ENCODE assay signal across 8 cellular contexts in genomic region chr11:67354314-67355022, GRCh38. TPM values are rescaled to one million over a fixed set of nuclear protein-coding genes. Genes with fewer than 3 reads are reported as not detected.
DNase-seq lines count a peak whose midpoint lies in the region; ATAC-seq, FAIRE-seq and TF ChIP-seq lines count a peak whose summit lies in the region.

No MANE protein-coding gene starts in this region.

- peaks cover 9% of the 10 kb centered on the region for H3K4me1 ChIP-seq in foreskin keratinocyte
- H3K4me1 ChIP-seq in pancreas: peaks cover 9 to 51% (median 23%) of the 10 kb centered on the region in 3 donors

- ATAC-seq in foreskin keratinocyte: peak; percentile 17
- ATAC-seq in pancreas: peak; percentile 16 to 40 (median 23)
- ATAC-seq in HG02763 (IDR thresholded peaks at IDR 0.05; ENCODE audit: unreplicated experiment): no peak

- peaks cover 13% of the 10 kb centered on the region for H3K27me3 Mint-ChIP-seq in activated CD4-positive, alpha-beta memory T cell treated with anti-CD3 and anti-CD28 coated beads, Interleukin-2, amount 10 ng/mL, durations not matched to agents 7 days and 5 days

- intact Hi-C loops in pancreas (cut with DNase I): no loop called here

- H3K36me3 Mint-ChIP-seq in activated CD4-positive, alpha-beta memory T cell treated with anti-CD3 and anti-CD28 coated beads, Interleukin-2, amount 10 ng/mL, durations not matched to agents 7 days and 5 days (ENCODE audit: low read depth): peaks cover 8% of the 10 kb centered on the region

- DNase-seq in COLO668 (lab: John Stamatoyannopoulos, UW; ENCODE audit: unreplicated experiment): peak; percentile 31
- peak; percentile 88 for DNase-seq in HS-27A (ENCODE audit: low read depth)
- no peak for DNase-seq in activated CD4-positive, alpha-beta memory T cell treated with anti-CD3 and anti-CD28 coated beads, Interleukin-2, amount 10 ng/mL, durations not matched to agents 7 days and 5 days
- peak; percentile 54 to 74 for DNase-seq in foreskin keratinocyte
- DNase-seq in pancreas: peak in 4 of 6 donors; percentile 67 to 81 (median 74)
- no peak for DNase-seq in NCI-H510A (lab: John Stamatoyannopoulos, UW)
- DNase-seq in NCI-H748 (lab: John Stamatoyannopoulos, UW; ENCODE audit: unreplicated experiment): no peak

- H3K27ac Mint-ChIP-seq in activated CD4-positive, alpha-beta memory T cell treated with anti-CD3 and anti-CD28 coated beads, Interleukin-2, amount 10 ng/mL, durations not matched to agents 7 days and 5 days: peak overlapping the region; percentile 99

- peak overlapping the region; percentile 94 for H3K4me3 Mint-ChIP-seq in activated CD4-positive, alpha-beta memory T cell treated with anti-CD3 and anti-CD28 coated beads, Interleukin-2, amount 10 ng/mL, durations not matched to agents 7 days and 5 days

- no peaks in the 10 kb centered on the region for H3K9me3 ChIP-seq in pancreas

- H3K9me3 Mint-ChIP-seq in activated CD4-positive, alpha-beta memory T cell treated with anti-CD3 and anti-CD28 coated beads, Interleukin-2, amount 10 ng/mL, durations not matched to agents 7 days and 5 days: no peaks in the 10 kb centered on the region

- POLR2A ChIA-PET in activated CD4-positive, alpha-beta memory T cell treated with anti-CD3 and anti-CD28 coated beads, Interleukin-2, amount 10 ng/mL, durations not matched to agents 7 days and 5 days (lab: Charles Lee): interaction anchor here (1.0 to 8.0 kb wide), 22 partner anchors 9 to 259 kb away, joined by 3 to 122 read pairs (median 12); partner anchors contain the start of genes AIP, ANKRD13D, CLCF1 and GRK2

- H3K36me3 ChIP-seq in pancreas: no peaks in the 10 kb centered on the region

- WGBS in pancreas, 2 donors: 28 to 29% methylated on average over 3 of the region's 3 CpGs

- peak overlapping the region in 2 of 4 donors; percentile 63 to 72 for H3K4me3 ChIP-seq in pancreas

- no peak for FAIRE-seq in pancreas (lab: Jason Lieb, UNC)

- H3K4me1 Mint-ChIP-seq in activated CD4-positive, alpha-beta memory T cell treated with anti-CD3 and anti-CD28 coated beads, Interleukin-2, amount 10 ng/mL, durations not matched to agents 7 days and 5 days: peaks cover 50% of the 10 kb centered on the region

- H3K27ac ChIP-seq in foreskin keratinocyte (no peak overlapping the region), pancreas (peak overlapping the region; percentile 97 to 98 (median 98))

- H3K27me3 ChIP-seq in foreskin keratinocyte (no peaks in the 10 kb centered on the region), pancreas (no peaks in the 10 kb centered on the region)

- CTCF ChIA-PET in activated CD4-positive, alpha-beta memory T cell treated with anti-CD3 and anti-CD28 coated beads, Interleukin-2, amount 10 ng/mL, durations not matched to agents 7 days and 5 days (lab: Charles Lee): interaction anchor here (0.6 to 18.6 kb wide), 7 partner anchors 11 to 200 kb away, joined by 3 to 847 read pairs (median 6); partner anchors contain the start of genes CLCF1, PPP1CA, RAD9A and TBC1D10C

- no peak for TF ChIP-seq CTCF in foreskin keratinocyte (conservative IDR thresholded peaks at IDR 0.05)
- no peak for TF ChIP-seq CTCF in pancreas (IDR thresholded peaks at IDR 0.05)

RNA-seq across cellular contexts. Expression of gene POLD4, which starts 1.1 kb away (rescaled TPM):
- total RNA-seq in activated CD4-positive, alpha-beta memory T cell treated with anti-CD3 and anti-CD28 coated beads, Interleukin-2, amount 10 ng/mL, durations not matched to agents 7 days and 5 days: 10 to 100 TPM; 74.0 to 74.1 TPM
- total RNA-seq in foreskin keratinocyte (41.5 and 50.5 TPM in 2 replicates), pancreas (10 to 100 TPM; 35.0 to 50.8 (median 43.4) TPM)
- polyA plus RNA-seq in foreskin keratinocyte (83.2 and 107 TPM in 2 replicates), pancreas (10 to 100 TPM; 80.6 to 99.3 TPM)

RNA-seq across cellular contexts. Expression of gene CLCF1, which starts 18.9 kb away (rescaled TPM):
- under 1 TPM; 0.65 to 0.71 TPM for total RNA-seq in activated CD4-positive, alpha-beta memory T cell treated with anti-CD3 and anti-CD28 coated beads, Interleukin-2, amount 10 ng/mL, durations not matched to agents 7 days and 5 days
- total RNA-seq in foreskin keratinocyte (1.6 and 1.9 TPM in 2 replicates), pancreas (1 to 10 TPM; 1.3 to 5.0 (median 2.3) TPM)
- polyA plus RNA-seq in foreskin keratinocyte (1.9 and 2.2 TPM in 2 replicates), pancreas (10 to 100 TPM in 1 of 2 donors, 1 to 10 TPM in 1; 9.4 to 11.2 TPM)

RNA-seq across cellular contexts. Expression of gene RAD9A, which starts 37.3 kb away (rescaled TPM):
- 10 to 100 TPM; 48.0 to 53.9 TPM for total RNA-seq in activated CD4-positive, alpha-beta memory T cell treated with anti-CD3 and anti-CD28 coated beads, Interleukin-2, amount 10 ng/mL, durations not matched to agents 7 days and 5 days
- 9.2 and 10.0 TPM in 2 replicates for total RNA-seq in foreskin keratinocyte
- 13.4 and 14.1 TPM in 2 replicates for polyA plus RNA-seq in foreskin keratinocyte
- total RNA-seq in pancreas: 10 to 100 TPM in 5 of 6 donors, 1 to 10 TPM in 1; 9.4 to 18.0 (median 12.8) TPM
- polyA plus RNA-seq in pancreas: 10 to 100 TPM; 39.8 to 45.2 TPM

RNA-seq across cellular contexts. Expression of gene PPP1CA, which starts 47.2 kb away (rescaled TPM):
- 100 to 1,000 TPM; 308 to 315 TPM for total RNA-seq in activated CD4-positive, alpha-beta memory T cell treated with anti-CD3 and anti-CD28 coated beads, Interleukin-2, amount 10 ng/mL, durations not matched to agents 7 days and 5 days
- total RNA-seq in foreskin keratinocyte: 205 and 207 TPM in 2 replicates
- polyA plus RNA-seq in foreskin keratinocyte: 235 and 239 TPM in 2 replicates
- total RNA-seq in pancreas: 10 to 100 TPM; 49.0 to 72.8 (median 62.9) TPM
- 10 to 100 TPM; 57.7 to 68.5 TPM for polyA plus RNA-seq in pancreas

RNA-seq across cellular contexts. Expression of gene TBC1D10C, which starts 49.4 kb away (rescaled TPM):
- 100 to 1,000 TPM; 285 to 310 TPM for total RNA-seq in activated CD4-positive, alpha-beta memory T cell treated with anti-CD3 and anti-CD28 coated beads, Interleukin-2, amount 10 ng/mL, durations not matched to agents 7 days and 5 days
- total RNA-seq in foreskin keratinocyte: not detected in 2 replicates
- not detected in 2 replicates for polyA plus RNA-seq in foreskin keratinocyte
- 1 to 10 TPM in 4 of 6 donors, under 1 TPM in 2; 0.05 to 2.9 (median 1.1) TPM for total RNA-seq in pancreas
- 1 to 10 TPM; 1.5 to 2.5 TPM for polyA plus RNA-seq in pancreas

Comparison
In these comparisons a context has a peak if more than half of its experiments do, and no peak if none do; other contexts are left out.
1. DNase-seq: peak in COLO668 (single experiment), HS-27A (single experiment), foreskin keratinocyte (2 of 2) and pancreas (4 of 6); none in activated CD4-positive, alpha-beta memory T cell treated with anti-CD3 and anti-CD28 coated beads, Interleukin-2, amount 10 ng/mL, durations not matched to agents 7 days and 5 days (single experiment), NCI-H510A (single experiment) and NCI-H748 (single experiment).